Comparison of ENCODE assay signal across 8 cellular contexts in the genomic region with DNA sequence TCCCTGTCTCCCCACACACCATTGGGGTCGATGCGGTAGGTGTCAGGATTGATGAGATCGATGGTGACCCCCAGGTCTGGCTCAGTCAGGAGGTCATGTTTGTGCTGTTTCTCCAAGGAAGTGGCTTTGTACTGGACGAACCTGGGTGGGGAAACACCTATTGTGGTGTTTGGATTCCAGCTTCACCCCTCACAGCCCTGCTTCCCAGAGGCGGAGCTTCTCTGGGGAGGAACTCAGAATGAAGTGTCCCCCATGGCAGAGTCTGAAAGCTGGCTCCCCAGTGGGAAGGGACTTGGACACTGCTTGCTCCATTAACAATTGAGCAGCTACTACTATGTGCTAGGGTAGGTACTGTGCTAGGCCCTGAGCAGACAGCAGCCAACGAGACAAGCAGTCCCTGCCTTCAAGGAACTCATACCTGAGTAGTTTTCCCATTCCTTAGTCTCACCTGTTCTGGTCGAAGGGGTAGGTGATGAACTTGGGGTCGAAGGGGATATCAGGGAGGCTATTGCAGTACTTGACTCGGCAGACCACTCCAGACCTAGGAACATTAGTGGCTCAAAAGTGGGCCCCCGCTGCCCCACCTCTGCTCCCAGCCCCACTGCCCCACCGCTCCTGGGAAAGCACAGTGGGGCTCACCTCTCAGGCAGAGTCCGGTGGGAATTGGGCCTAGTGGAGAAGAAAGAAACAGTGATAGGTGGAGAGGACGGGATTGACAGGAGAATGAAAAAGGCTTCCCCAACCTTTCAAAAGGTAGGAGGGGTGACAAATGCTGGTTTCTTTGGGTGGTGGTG. TPM values are rescaled to one million over a fixed set of nuclear protein-coding genes. Genes with fewer than 3 reads are reported as not detected.
DNase-seq lines count a peak whose midpoint lies in the region; ATAC-seq, FAIRE-seq and TF ChIP-seq lines count a peak whose summit lies in the region.

No MANE protein-coding gene starts in this region.

- CTCF ChIA-PET in activated CD8-positive, alpha-beta memory T cell treated with anti-CD3 and anti-CD28 coated beads, Interleukin-2, amount 10 ng/mL, durations not matched to agents 7 days and 5 days (lab: Charles Lee): interaction anchor here (1.0 to 1.3 kb wide), 2 partner anchors 8 to 23 kb away, joined by 3 to 5 read pairs; no protein-coding TSS in a partner anchor

- 42 to 48% methylated on average over 12 to 13 of the region's 13 CpGs for WGBS in testis, 2 donors

- peak overlapping the region in 1 of 2 donors; percentile 99 for H3K27ac ChIP-seq in kidney (ENCODE audit: low read depth in 2 of 2, low read length in 2 of 2)
- H3K27ac ChIP-seq in testis: peak overlapping the region; percentile 99 to 100

- no peaks in the 10 kb centered on the region for H3K9me3 Mint-ChIP-seq in activated CD8-positive, alpha-beta memory T cell treated with anti-CD3 and anti-CD28 coated beads, Interleukin-2, amount 10 ng/mL, durations not matched to agents 7 days and 5 days (ENCODE audit: low read depth)
- no peaks in the 10 kb centered on the region for H3K9me3 Mint-ChIP-seq in activated naive CD8-positive, alpha-beta T cell treated with anti-CD3 and anti-CD28 coated beads, Interleukin-2, amount 10 ng/mL, durations not matched to agents 7 days and 5 days

- intact Hi-C loops in kidney (cut with DNase I) (no loop called here), testis (cut with DNase I; ENCODE audit: low total_unique reads) (no loop called here), head of caudate nucleus (cut with DNase I) (loop anchor here (10.0 kb wide), 1 partner anchor 45 kb away; a partner anchor contains a TSS)

- TF ChIP-seq POLR2A in testis (IDR thresholded peaks at IDR 0.05): no peak

- H3K4me1 ChIP-seq in kidney (ENCODE audit: control insufficient read depth in 1 of 2, insufficient read depth in 1 of 2, low read depth in 1 of 2, low read length in 2 of 2) (peaks cover 8 to 14% of the 10 kb centered on the region in 2 donors), testis (peaks cover 21% of the 10 kb centered on the region)

- DNase-seq in activated CD8-positive, alpha-beta memory T cell treated with anti-CD3 and anti-CD28 coated beads, Interleukin-2, amount 10 ng/mL, durations not matched to agents 7 days and 5 days: no peak
- DNase-seq in activated CD8-positive, alpha-beta memory T cell treated with anti-CD3 and anti-CD28 coated beads, Interleukin-2, amount 50 U/mL, for 4 hours: no peak
- DNase-seq in activated naive CD8-positive, alpha-beta T cell treated with anti-CD3 and anti-CD28 coated beads, Interleukin-2, amount 10 ng/mL, durations not matched to agents 7 days and 5 days: no peak
- DNase-seq in kidney: no peak
- no peak for DNase-seq in testis
- DNase-seq in head of caudate nucleus: no peak
- no peak for DNase-seq in NCI-H1092 treated with DMSO at 0.1 percent for 48 hours (lab: John Stamatoyannopoulos, UW)
- no peak for DNase-seq in nucleus accumbens (lab: John Stamatoyannopoulos, UW)

- H3K36me3 ChIP-seq in kidney (ENCODE audit: control insufficient read depth in 1 of 2, insufficient read depth in 2 of 2, low read length in 2 of 2) (peaks cover 33 to 38% of the 10 kb centered on the region in 2 donors), testis (ENCODE audit: low read depth, missing control alignments) (no peaks in the 10 kb centered on the region)

- TF ChIP-seq CTCF in kidney (IDR thresholded peaks at IDR 0.05; ENCODE audit: borderline replicate concordance, extremely low read depth, insufficient read depth) (no peak), testis (IDR thresholded peaks at IDR 0.05) (no peak)

- H3K4me3 Mint-ChIP-seq in activated CD8-positive, alpha-beta memory T cell treated with anti-CD3 and anti-CD28 coated beads, Interleukin-2, amount 10 ng/mL, durations not matched to agents 7 days and 5 days: peak overlapping the region; percentile 97
- H3K4me3 Mint-ChIP-seq in activated naive CD8-positive, alpha-beta T cell treated with anti-CD3 and anti-CD28 coated beads, Interleukin-2, amount 10 ng/mL, durations not matched to agents 7 days and 5 days: peak overlapping the region; percentile 96

- H3K4me3 ChIP-seq in kidney (ENCODE audit: low read length in 2 of 2) (peak overlapping the region; percentile 70 to 94), testis (peak overlapping the region; percentile 89 to 91)

- H3K27ac Mint-ChIP-seq in activated CD8-positive, alpha-beta memory T cell treated with anti-CD3 and anti-CD28 coated beads, Interleukin-2, amount 10 ng/mL, durations not matched to agents 7 days and 5 days: peak overlapping the region; percentile 99
- H3K27ac Mint-ChIP-seq in activated naive CD8-positive, alpha-beta T cell treated with anti-CD3 and anti-CD28 coated beads, Interleukin-2, amount 10 ng/mL, durations not matched to agents 7 days and 5 days: peak overlapping the region; percentile 99

- no peaks in the 10 kb centered on the region for H3K9me3 ChIP-seq in kidney (ENCODE audit: control insufficient read depth in 1 of 2, low read length in 2 of 2)
- no peaks in the 10 kb centered on the region for H3K9me3 ChIP-seq in testis

- H3K27me3 Mint-ChIP-seq in activated CD8-positive, alpha-beta memory T cell treated with anti-CD3 and anti-CD28 coated beads, Interleukin-2, amount 10 ng/mL, durations not matched to agents 7 days and 5 days: no peaks in the 10 kb centered on the region
- no peaks in the 10 kb centered on the region for H3K27me3 Mint-ChIP-seq in activated naive CD8-positive, alpha-beta T cell treated with anti-CD3 and anti-CD28 coated beads, Interleukin-2, amount 10 ng/mL, durations not matched to agents 7 days and 5 days

- H3K9ac ChIP-seq in kidney (ENCODE audit: low read length in 2 of 2): peak overlapping the region; percentile 94 to 95

- H3K36me3 Mint-ChIP-seq in activated CD8-positive, alpha-beta memory T cell treated with anti-CD3 and anti-CD28 coated beads, Interleukin-2, amount 10 ng/mL, durations not matched to agents 7 days and 5 days: peaks cover 25% of the 10 kb centered on the region
- H3K36me3 Mint-ChIP-seq in activated naive CD8-positive, alpha-beta T cell treated with anti-CD3 and anti-CD28 coated beads, Interleukin-2, amount 10 ng/mL, durations not matched to agents 7 days and 5 days: peaks cover 17% of the 10 kb centered on the region

- POLR2A ChIA-PET in activated naive CD8-positive, alpha-beta T cell treated with anti-CD3 and anti-CD28 coated beads, Interleukin-2, amount 10 ng/mL, durations not matched to agents 7 days and 5 days (lab: Charles Lee): interaction anchor here (2.1 to 2.6 kb wide), 2 partner anchors 46 to 54 kb away, joined by 9 to 39 read pairs; a partner anchor contains a TSS

- FAIRE-seq in kidney (lab: Jason Lieb, UNC): no peak

- H3K27me3 ChIP-seq in testis: no peaks in the 10 kb centered on the region

- peaks cover 40% of the 10 kb centered on the region for H3K4me1 Mint-ChIP-seq in activated CD8-positive, alpha-beta memory T cell treated with anti-CD3 and anti-CD28 coated beads, Interleukin-2, amount 10 ng/mL, durations not matched to agents 7 days and 5 days
- peaks cover 25% of the 10 kb centered on the region for H3K4me1 Mint-ChIP-seq in activated naive CD8-positive, alpha-beta T cell treated with anti-CD3 and anti-CD28 coated beads, Interleukin-2, amount 10 ng/mL, durations not matched to agents 7 days and 5 days

- ATAC-seq in activated CD8-positive, alpha-beta memory T cell treated with anti-CD3 and anti-CD28 coated beads, Interleukin-2, amount 10 ng/mL, durations not matched to agents 7 days and 5 days: no peak
- no peak for ATAC-seq in activated naive CD8-positive, alpha-beta T cell treated with anti-CD3 and anti-CD28 coated beads, Interleukin-2, amount 10 ng/mL, durations not matched to agents 7 days and 5 days (ENCODE audit: low read depth)

RNA-seq across cellular contexts. Expression of a gene that starts 1.1 kb away (rescaled TPM):
- total RNA-seq in activated CD8-positive, alpha-beta memory T cell treated with anti-CD3 and anti-CD28 coated beads, Interleukin-2, amount 10 ng/mL, durations not matched to agents 7 days and 5 days: 10 to 100 TPM; 48.9 to 53.8 TPM
- 10 to 100 TPM; 40.7 to 47.0 TPM for total RNA-seq in activated naive CD8-positive, alpha-beta T cell treated with anti-CD3 and anti-CD28 coated beads, Interleukin-2, amount 10 ng/mL, durations not matched to agents 7 days and 5 days
- total RNA-seq in kidney (37.1 TPM), testis (10 to 100 TPM; 70.7 to 74.6 TPM)
- polyA plus RNA-seq in kidney (ENCODE audit: insufficient read depth, low read depth, low replicate concordance) (54.0 TPM), testis (ENCODE audit: insufficient read depth, low read depth, low replicate concordance) (154 TPM)

RNA-seq across cellular contexts. Expression of a gene that starts 1.4 kb away (rescaled TPM):
- 10 to 100 TPM; 31.0 to 31.2 TPM for total RNA-seq in activated CD8-positive, alpha-beta memory T cell treated with anti-CD3 and anti-CD28 coated beads, Interleukin-2, amount 10 ng/mL, durations not matched to agents 7 days and 5 days
- 10 to 100 TPM; 39.0 to 40.7 TPM for total RNA-seq in activated naive CD8-positive, alpha-beta T cell treated with anti-CD3 and anti-CD28 coated beads, Interleukin-2, amount 10 ng/mL, durations not matched to agents 7 days and 5 days
- 50.4 TPM for total RNA-seq in kidney
- polyA plus RNA-seq in kidney (ENCODE audit: insufficient read depth, low read depth, low replicate concordance): 32.4 TPM
- total RNA-seq in testis: 10 to 100 TPM; 46.1 to 53.5 TPM
- 38.9 TPM for polyA plus RNA-seq in testis (ENCODE audit: insufficient read depth, low read depth, low replicate concordance)

RNA-seq across cellular contexts. Expression of a gene that starts 16.8 kb away (rescaled TPM):
- 100 to 1,000 TPM in 1 of 2 experiments, 10 to 100 TPM in 1; 45.1 to 107 TPM for total RNA-seq in activated CD8-positive, alpha-beta memory T cell treated with anti-CD3 and anti-CD28 coated beads, Interleukin-2, amount 10 ng/mL, durations not matched to agents 7 days and 5 days
- total RNA-seq in activated naive CD8-positive, alpha-beta T cell treated with anti-CD3 and anti-CD28 coated beads, Interleukin-2, amount 10 ng/mL, durations not matched to agents 7 days and 5 days: 100 to 1,000 TPM; 102 to 107 TPM
- total RNA-seq in kidney (132 TPM), testis (10 to 100 TPM; 46.4 to 90.9 TPM)
- polyA plus RNA-seq in kidney (ENCODE audit: insufficient read depth, low read depth, low replicate concordance) (87.9 TPM), testis (ENCODE audit: insufficient read depth, low read depth, low replicate concordance) (77.7 TPM)

RNA-seq across cellular contexts. Expression of a gene that starts 22.7 kb away (rescaled TPM):
- total RNA-seq in activated CD8-positive, alpha-beta memory T cell treated with anti-CD3 and anti-CD28 coated beads, Interleukin-2, amount 10 ng/mL, durations not matched to agents 7 days and 5 days: 10 to 100 TPM; 57.9 to 73.9 TPM
- total RNA-seq in activated naive CD8-positive, alpha-beta T cell treated with anti-CD3 and anti-CD28 coated beads, Interleukin-2, amount 10 ng/mL, durations not matched to agents 7 days and 5 days: 10 to 100 TPM; 65.7 to 65.9 TPM
- total RNA-seq in kidney (29.7 TPM), testis (10 to 100 TPM; 22.6 to 32.8 TPM)
- polyA plus RNA-seq in kidney (ENCODE audit: insufficient read depth, low read depth, low replicate concordance) (8.5 TPM), testis (ENCODE audit: insufficient read depth, low read depth, low replicate concordance) (29.2 TPM)

RNA-seq across cellular contexts. Expression of a gene that starts 45.9 kb away (rescaled TPM):
- 1,000 to 10,000 TPM; 1,815 to 2,117 TPM for total RNA-seq in activated CD8-positive, alpha-beta memory T cell treated with anti-CD3 and anti-CD28 coated beads, Interleukin-2, amount 10 ng/mL, durations not matched to agents 7 days and 5 days
- total RNA-seq in activated naive CD8-positive, alpha-beta T cell treated with anti-CD3 and anti-CD28 coated beads, Interleukin-2, amount 10 ng/mL, durations not matched to agents 7 days and 5 days: 1,000 to 10,000 TPM; 2,294 to 2,369 TPM
- total RNA-seq in kidney (1,461 TPM), testis (1,000 to 10,000 TPM in 1 of 2 donors, 100 to 1,000 TPM in 1; 628 to 1,122 TPM)
- polyA plus RNA-seq in kidney (ENCODE audit: insufficient read depth, low read depth, low replicate concordance) (1,965 TPM), testis (ENCODE audit: insufficient read depth, low read depth, low replicate concordance) (1,146 TPM)
